ENCODE assay signal across 1 cellular context in the genomic region with DNA sequence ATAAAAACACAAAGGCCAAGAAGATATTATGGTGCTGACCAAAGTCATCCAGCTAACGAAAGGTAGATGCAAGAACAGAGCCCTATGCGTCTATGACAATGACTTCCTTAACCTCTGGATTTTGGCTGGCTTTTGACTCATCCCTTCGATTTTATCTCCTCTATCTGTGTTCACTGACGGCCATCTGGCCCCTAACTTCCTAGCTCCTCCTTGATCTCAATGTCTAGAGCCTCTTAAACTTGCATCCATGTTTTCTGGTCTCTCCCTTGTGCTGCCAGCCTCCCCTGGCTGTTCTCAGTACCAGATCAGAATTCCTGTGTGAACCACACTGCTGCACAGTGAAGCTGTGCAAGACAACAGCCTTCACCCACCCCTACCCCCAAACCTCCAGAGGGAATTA.
TF ChIP-seq lines count a peak whose summit lies in the region.

No MANE protein-coding gene starts in this region.

TF ChIP-seq in WTC11, 78 proteins besides CTCF, POLR2A, EP300 and RAD21 (continued from another document):
- TF ChIP-seq, protein P1, sequence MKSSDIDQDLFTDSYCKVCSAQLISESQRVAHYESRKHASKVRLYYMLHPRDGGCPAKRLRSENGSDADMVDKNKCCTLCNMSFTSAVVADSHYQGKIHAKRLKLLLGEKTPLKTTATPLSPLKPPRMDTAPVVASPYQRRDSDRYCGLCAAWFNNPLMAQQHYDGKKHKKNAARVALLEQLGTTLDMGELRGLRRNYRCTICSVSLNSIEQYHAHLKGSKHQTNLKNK (CRISPR knock-in tag; IDR thresholded peaks at IDR 0.05): no peak
